Comparison of ENCODE assay signal across 11 cellular contexts in the genomic region with DNA sequence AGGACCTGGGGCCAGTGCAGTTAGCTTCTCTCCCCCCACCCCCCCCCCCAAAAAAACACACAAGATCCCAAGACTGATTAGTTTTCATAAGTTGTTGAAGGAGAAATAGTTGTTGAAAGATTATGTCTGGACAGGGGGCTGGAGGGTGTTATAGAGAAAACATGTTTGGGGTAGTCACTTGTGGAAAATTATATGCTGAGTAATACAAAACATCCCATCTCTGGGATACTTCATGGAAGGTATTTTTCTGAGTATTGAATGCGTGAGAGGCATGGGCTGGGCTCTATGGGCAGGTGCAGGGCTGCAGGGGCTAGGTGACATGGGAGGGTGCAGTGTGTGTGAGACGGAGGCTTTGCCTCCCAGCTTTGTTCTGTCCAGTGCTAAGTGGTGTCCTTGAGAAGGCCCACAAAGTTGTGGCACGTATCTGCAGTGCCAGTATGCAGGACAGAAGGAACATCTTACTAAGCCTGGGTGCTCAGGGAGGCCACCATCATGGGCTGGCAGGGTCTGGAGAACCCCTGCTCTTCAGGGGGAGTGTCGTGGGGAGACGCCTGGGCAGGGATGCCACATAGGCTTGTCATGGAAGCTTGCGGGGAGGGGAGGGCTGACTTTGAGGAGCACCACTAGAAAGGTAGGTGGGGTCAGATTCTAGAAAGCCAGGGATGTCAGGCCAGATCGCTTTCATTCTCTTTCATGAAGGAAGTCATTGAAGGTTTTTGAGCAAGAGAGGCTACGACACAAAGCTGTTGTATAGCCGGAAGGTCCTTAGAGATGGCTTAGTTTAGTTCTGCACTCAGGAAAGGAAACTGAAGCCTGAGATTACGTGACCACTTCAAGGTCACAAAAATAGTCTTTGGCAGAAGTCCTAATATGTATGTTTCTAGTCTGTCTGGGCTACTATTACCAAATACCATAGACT.
A peak's percentile ranks its signal among the peaks of the same experiment; 100 is the strongest.
DNase-seq lines count a peak whose midpoint lies in the region; ATAC-seq and TF ChIP-seq lines count a peak whose summit lies in the region.
"Had no signal": no experiment of that assay in that cellular context is flagged by ENCODE, and none has a peak within 500 bp of the region (broad histone marks: within the 10 kb centered on the region; RNA-seq: fewer than 3 reads in every experiment).

No MANE protein-coding gene starts in this region.

- POLR2A ChIA-PET in HEK293T (lab: Yijun Ruan, JAX) = no interaction called here

- CTCF ChIA-PET in HEK293T (lab: Yijun Ruan, JAX) = no interaction called here

- ATAC-seq in GM18502 (IDR thresholded peaks at IDR 0.05; ENCODE audit: poor library complexity, unreplicated experiment) (peak; percentile 77), GM21390 (IDR thresholded peaks at IDR 0.05; ENCODE audit: unreplicated experiment) (peak; percentile 85), HG03442 (IDR thresholded peaks at IDR 0.05; ENCODE audit: unreplicated experiment) (peak; percentile 81)

- peak; percentile 24 for DNase-seq in iris pigment epithelial cell (ENCODE audit: low read depth)
- no peak for DNase-seq in HEK293T (ENCODE audit: extremely low spot score)
- no peak for DNase-seq in NCI-H526 (lab: John Stamatoyannopoulos, UW)
- DNase-seq in NK-92 treated with Interleukin-12 subunit alpha and Interleukin-12 subunit beta, amount 100 ng/mL, for 24 hours (lab: John Stamatoyannopoulos, UW) = no peak
- no peak for DNase-seq in Ammon's horn (ENCODE audit: low spot score)
- DNase-seq: activated gamma-delta T cell, GDM1, NCI-H2171 treated with DMSO at 0.1 percent for 48 hours had no signal

TF ChIP-seq in HEK293T, 16 proteins besides CTCF, POLR2A, EP300 and RAD21:
- TF ChIP-seq NFRKB (IDR thresholded peaks at IDR 0.05) (no peak), LEF1 (IDR thresholded peaks at IDR 0.05; ENCODE audit: borderline replicate concordance) (no peak), ZNF384 (IDR thresholded peaks at IDR 0.05) (no peak), BHLHE40 (IDR thresholded peaks at IDR 0.05; ENCODE audit: borderline replicate concordance) (no peak), SUZ12 (IDR thresholded peaks at IDR 0.05) (no peak), SP1 (IDR thresholded peaks at IDR 0.05) (no peak), FOXA1 (IDR thresholded peaks at IDR 0.05) (no peak), CTBP1 (IDR thresholded peaks at IDR 0.05; ENCODE audit: borderline replicate concordance) (no peak), FOXK2 (IDR thresholded peaks at IDR 0.05) (no peak), TARDBP (IDR thresholded peaks at IDR 0.05) (no peak), ELF4 (IDR thresholded peaks at IDR 0.05) (no peak), L3MBTL2 (conservative IDR thresholded peaks at IDR 0.05) (no peak), HDGF (IDR thresholded peaks at IDR 0.05; ENCODE audit: borderline replicate concordance) (no peak), FOXM1 (IDR thresholded peaks at IDR 0.05; ENCODE audit: borderline replicate concordance) (no peak), ARNT (IDR thresholded peaks at IDR 0.05) (no peak)
- TF ChIP-seq, protein P1, sequence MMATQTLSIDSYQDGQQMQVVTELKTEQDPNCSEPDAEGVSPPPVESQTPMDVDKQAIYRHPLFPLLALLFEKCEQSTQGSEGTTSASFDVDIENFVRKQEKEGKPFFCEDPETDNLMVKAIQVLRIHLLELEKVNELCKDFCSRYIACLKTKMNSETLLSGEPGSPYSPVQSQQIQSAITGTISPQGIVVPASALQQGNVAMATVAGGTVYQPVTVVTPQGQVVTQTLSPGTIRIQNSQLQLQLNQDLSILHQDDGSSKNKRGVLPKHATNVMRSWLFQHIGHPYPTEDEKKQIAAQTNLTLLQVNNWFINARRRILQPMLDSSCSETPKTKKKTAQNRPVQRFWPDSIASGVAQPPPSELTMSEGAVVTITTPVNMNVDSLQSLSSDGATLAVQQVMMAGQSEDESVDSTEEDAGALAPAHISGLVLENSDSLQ (IDR thresholded peaks at IDR 0.05) = no peak
